ENCODE assay signal across 10 cellular contexts in genomic region chr22:27100789-27101188, GRCh38.
A peak's percentile ranks its signal among the peaks of the same experiment; 100 is the strongest.
DNase-seq lines count a peak whose midpoint lies in the region; ATAC-seq and TF ChIP-seq lines count a peak whose summit lies in the region.
"Had no signal": no experiment of that assay in that cellular context is flagged by ENCODE, and none has a peak within 500 bp of the region (broad histone marks: within the 10 kb centered on the region; RNA-seq: fewer than 3 reads in every experiment).

No MANE protein-coding gene starts in this region.

- peak overlapping the region in 1 of 2 donors; percentile 23 for H3K27ac ChIP-seq in coronary artery

- H3K27ac Mint-ChIP-seq in nephron progenitor cell = no peak overlapping the region
- H3K27ac Mint-ChIP-seq: activated naive CD4-positive, alpha-beta T cell treated with anti-CD3 and anti-CD28 coated beads, Interleukin-2, amount 50 U/mL, for 24 hours had no signal

- peak overlapping the region; percentile 15 for H3K4me3 Mint-ChIP-seq in nephron progenitor cell
- H3K4me3 Mint-ChIP-seq: activated naive CD4-positive, alpha-beta T cell treated with anti-CD3 and anti-CD28 coated beads, Interleukin-2, amount 50 U/mL, for 24 hours had no signal

- H3K4me1 Mint-ChIP-seq in nephron progenitor cell = peaks cover 32% of the 10 kb centered on the region
- H3K4me1 Mint-ChIP-seq: activated naive CD4-positive, alpha-beta T cell treated with anti-CD3 and anti-CD28 coated beads, Interleukin-2, amount 50 U/mL, for 24 hours had no signal

- peaks cover 74% of the 10 kb centered on the region for H3K27me3 Mint-ChIP-seq in nephron progenitor cell (ENCODE audit: low read depth, poor library complexity)

- ATAC-seq in HG02610 (IDR thresholded peaks at IDR 0.05; ENCODE audit: unreplicated experiment) (no peak), GM21367 (IDR thresholded peaks at IDR 0.05; ENCODE audit: unreplicated experiment) (no peak)
- ATAC-seq: Panc1 had no signal

- no peaks in the 10 kb centered on the region for H3K9me3 Mint-ChIP-seq in nephron progenitor cell
- H3K9me3 Mint-ChIP-seq: activated naive CD4-positive, alpha-beta T cell treated with anti-CD3 and anti-CD28 coated beads, Interleukin-2, amount 50 U/mL, for 24 hours had no signal

- H3K4me3 ChIP-seq in AG10803 (ENCODE audit: low read length) (peak overlapping the region; percentile 49), coronary artery (peak overlapping the region; percentile 49)

- no peaks in the 10 kb centered on the region for H3K36me3 Mint-ChIP-seq in nephron progenitor cell (ENCODE audit: low read depth)
- H3K36me3 Mint-ChIP-seq: activated naive CD4-positive, alpha-beta T cell treated with anti-CD3 and anti-CD28 coated beads, Interleukin-2, amount 50 U/mL, for 24 hours had no signal

- DNase-seq in AG10803 (ENCODE audit: low read depth) (peak; percentile 82), NCI-H1694 (lab: John Stamatoyannopoulos, UW) (peak; percentile 42), coronary artery (ENCODE audit: low spot score) (no peak), nephron progenitor cell (peak; percentile 83), NCI-H2196 (lab: John Stamatoyannopoulos, UW; ENCODE audit: unreplicated experiment) (no peak), occipital lobe (lab: John Stamatoyannopoulos, UW) (no peak)

- TF ChIP-seq CTCF in AG10803 (conservative IDR thresholded peaks at IDR 0.05; ENCODE audit: low read length) = no peak
- no peak for TF ChIP-seq CTCF in coronary artery (IDR thresholded peaks at IDR 0.05)
- no peak for TF ChIP-seq CTCF in nephron progenitor cell (IDR thresholded peaks at IDR 0.05)

Comparison
In these comparisons a context has a peak if more than half of its experiments do, and no peak if none do; other contexts are left out.
1. DNase-seq: peak in AG10803 (single experiment), NCI-H1694 (single experiment) and nephron progenitor cell (single experiment); none in coronary artery (single experiment), NCI-H2196 (single experiment) and occipital lobe (single experiment).